ENCODE assay signal across 1 cellular context in genomic region chr19:19096641-19097627, GRCh38.
TF ChIP-seq lines count a peak whose summit lies in the region.

No MANE protein-coding gene starts in this region.

TF ChIP-seq in HepG2, 621 proteins besides CTCF, POLR2A, EP300 and RAD21 (continued from another document and continues in another):
- peak; percentile 79; the same call in 1 of the 2 replicates for TF ChIP-seq E2F1 (CRISPR knock-in tag; IDR thresholded peaks at IDR 0.05)
- TF ChIP-seq ZNF552 (CRISPR knock-in tag; IDR thresholded peaks at IDR 0.05; ENCODE audit: borderline replicate concordance) = no peak
- TF ChIP-seq ZNF335 (CRISPR knock-in tag; IDR thresholded peaks at IDR 0.05) = peak; percentile 55
- peak; percentile 98; the same call in 1 of the 2 replicates for TF ChIP-seq ZNF350 (CRISPR knock-in tag; IDR thresholded peaks at IDR 0.05; ENCODE audit: borderline replicate concordance, low read depth)
- TF ChIP-seq DDIT3 (CRISPR knock-in tag; IDR thresholded peaks at IDR 0.05) = no peak
- peak; percentile 100 for TF ChIP-seq RXRA (CRISPR knock-in tag; IDR thresholded peaks at IDR 0.05)
- TF ChIP-seq SAP130 (CRISPR knock-in tag; IDR thresholded peaks at IDR 0.05; ENCODE audit: low read depth) = peak; percentile 94
- TF ChIP-seq ZNF281 (CRISPR knock-in tag; IDR thresholded peaks at IDR 0.05; ENCODE audit: borderline replicate concordance) = peak; percentile 49
- TF ChIP-seq ZNF839 (CRISPR knock-in tag; IDR thresholded peaks at IDR 0.05; ENCODE audit: borderline replicate concordance) = no peak
- no peak for TF ChIP-seq ZNF512 (CRISPR knock-in tag; IDR thresholded peaks at IDR 0.05)
- TF ChIP-seq JUNB (CRISPR knock-in tag; IDR thresholded peaks at IDR 0.05; ENCODE audit: borderline replicate concordance) = 0 out of 2 replicates have a peak, but pooled peaks have one; percentile 48
- no peak; the same call in 1 of the 2 replicates for TF ChIP-seq ATF7-NPFF (CRISPR knock-in tag; IDR thresholded peaks at IDR 0.05; ENCODE audit: low read depth)
- TF ChIP-seq ZBTB39 (CRISPR knock-in tag; IDR thresholded peaks at IDR 0.05) = no peak
- TF ChIP-seq SYNCRIP (IDR thresholded peaks at IDR 0.05; ENCODE audit: insufficient read depth, low read depth, low read length) = no peak
- TF ChIP-seq MTA3 (CRISPR knock-in tag; IDR thresholded peaks at IDR 0.05) = no peak
- TF ChIP-seq CEBPZ (IDR thresholded peaks at IDR 0.05; ENCODE audit: low read length) = no peak
- TF ChIP-seq ZNF891 (CRISPR knock-in tag; IDR thresholded peaks at IDR 0.05) = peak; percentile 53
- no peak for TF ChIP-seq SOX6 (IDR thresholded peaks at IDR 0.05)
- TF ChIP-seq SOX6 (CRISPR knock-in tag; IDR thresholded peaks at IDR 0.05) = peak; percentile 91
- TF ChIP-seq ZMAT5 (CRISPR knock-in tag; IDR thresholded peaks at IDR 0.05; ENCODE audit: borderline replicate concordance, low read depth) = no peak
- TF ChIP-seq SMAD1 (CRISPR knock-in tag; IDR thresholded peaks at IDR 0.05; ENCODE audit: borderline replicate concordance, low read depth) = 0 out of 2 replicates have a peak, but pooled peaks have one; percentile 24
- TF ChIP-seq ZNF143 (CRISPR knock-in tag; IDR thresholded peaks at IDR 0.05) = peak; percentile 35; the same call in 1 of the 2 replicates
- no peak for TF ChIP-seq ZNF24 (IDR thresholded peaks at IDR 0.05)
- no peak for TF ChIP-seq ZNF260 (CRISPR knock-in tag; IDR thresholded peaks at IDR 0.05; ENCODE audit: borderline replicate concordance, low read depth)
- TF ChIP-seq ZNF264 (CRISPR knock-in tag; IDR thresholded peaks at IDR 0.05) = peak; percentile 69
- TF ChIP-seq BRF2 (CRISPR knock-in tag; IDR thresholded peaks at IDR 0.05) = peak; percentile 54; the same call in 1 of the 2 replicates
- peak; percentile 97 for TF ChIP-seq MLXIP (CRISPR knock-in tag; IDR thresholded peaks at IDR 0.05; ENCODE audit: borderline replicate concordance)
- 0 out of 2 replicates have a peak, but pooled peaks have one; percentile 51 for TF ChIP-seq ZNF616 (CRISPR knock-in tag; IDR thresholded peaks at IDR 0.05; ENCODE audit: low read depth)
- peak; percentile 56 for TF ChIP-seq YY1 (IDR thresholded peaks at IDR 0.05; ENCODE audit: insufficient read depth, insufficient replicate concordance, low read depth, low read length)
- TF ChIP-seq RXRB (CRISPR knock-in tag; IDR thresholded peaks at IDR 0.05; ENCODE audit: borderline replicate concordance) = peak; percentile 100
- 0 out of 2 replicates have a peak, but pooled peaks have one; percentile 16 for TF ChIP-seq MAZ (IDR thresholded peaks at IDR 0.05; ENCODE audit: borderline replicate concordance, low read depth, low read length)
- TF ChIP-seq MAZ (CRISPR knock-in tag; IDR thresholded peaks at IDR 0.05; ENCODE audit: low read depth) = peak; percentile 92; the same call in 1 of the 2 replicates
- no peak for TF ChIP-seq KDM5A (IDR thresholded peaks at IDR 0.05; ENCODE audit: borderline replicate concordance, low read length)
- no peak for TF ChIP-seq IRF1 (CRISPR knock-in tag; IDR thresholded peaks at IDR 0.05; ENCODE audit: low read depth)
- no peak; the same call in 1 of the 2 replicates for TF ChIP-seq NFYB (CRISPR knock-in tag; IDR thresholded peaks at IDR 0.05)
- no peak for TF ChIP-seq ZNF569 (CRISPR knock-in tag; IDR thresholded peaks at IDR 0.05; ENCODE audit: borderline replicate concordance)
- 0 out of 2 replicates have a peak, but pooled peaks have one; percentile 34 for TF ChIP-seq ZSCAN29 (CRISPR knock-in tag; conservative IDR thresholded peaks at IDR 0.05)
- peak; percentile 57; the same call in 1 of the 2 replicates for TF ChIP-seq ZNF274 (CRISPR knock-in tag; IDR thresholded peaks at IDR 0.05)
- no peak for TF ChIP-seq ZNF713 (CRISPR knock-in tag; IDR thresholded peaks at IDR 0.05)
- peak; percentile 66 for TF ChIP-seq ZBTB38 (CRISPR knock-in tag; IDR thresholded peaks at IDR 0.05)
- TF ChIP-seq RELA (CRISPR knock-in tag; IDR thresholded peaks at IDR 0.05) = no peak
- TF ChIP-seq ZFP82 (CRISPR knock-in tag; IDR thresholded peaks at IDR 0.05; ENCODE audit: borderline replicate concordance) = peak; percentile 77; the same call in 1 of the 2 replicates
